14 cellular contexts compared by ENCODE assay signal in genomic region chr11:27171391-27171790, GRCh38.
DNase-seq lines count a peak whose midpoint lies in the region; ATAC-seq, FAIRE-seq and TF ChIP-seq lines count a peak whose summit lies in the region.
"Had no signal": no experiment of that assay in that cellular context is flagged by ENCODE, and none has a peak within 500 bp of the region (broad histone marks: within the 10 kb centered on the region; RNA-seq: fewer than 3 reads in every experiment).

No MANE protein-coding gene starts in this region.

- TF ChIP-seq POLR2A in H54 (IDR thresholded peaks at IDR 0.05; ENCODE audit: low read depth, low read length), result no peak

- no peak for TF ChIP-seq CTCF in fibroblast of the aortic adventitia (IDR thresholded peaks at IDR 0.05; ENCODE audit: insufficient read depth, low read length)
- no peak for TF ChIP-seq CTCF in neural crest cell (conservative IDR thresholded peaks at IDR 0.05)

- H3K4me3 ChIP-seq in fibroblast of the aortic adventitia (ENCODE audit: low read depth, low read length), result no peak overlapping the region

- H3K9me3 Mint-ChIP-seq in neural crest cell, result peaks cover 4% of the 10 kb centered on the region

- DNase-seq in H54 (ENCODE audit: insufficient read length, low spot score), result no peak
- peak; percentile 56 for DNase-seq in amniotic epithelial cell (ENCODE audit: low read depth)
- peak; percentile 25 for DNase-seq in fibroblast of the aortic adventitia (ENCODE audit: low read depth)
- no peak for DNase-seq in neural crest cell (ENCODE audit: low read depth, low spot score)
- no peak for DNase-seq in activated CD4-positive, alpha-beta T cell treated with anti-CD3 and anti-CD28 coated beads, Interleukin-2, amount 50 U/mL, for 1 hour
- DNase-seq: GDM1, GOT3, NCI-H1930, NCI-H2171, NCI-H774 had no signal

- no peak for ATAC-seq in GM18861 (IDR thresholded peaks at IDR 0.05; ENCODE audit: unreplicated experiment)
- no peak for ATAC-seq in HG03378 (IDR thresholded peaks at IDR 0.05; ENCODE audit: unreplicated experiment)
- ATAC-seq: Panc1, Right ventricle myocardium inferior had no signal

- peaks cover 10% of the 10 kb centered on the region for H3K36me3 Mint-ChIP-seq in neural crest cell (ENCODE audit: low read depth)

- FAIRE-seq in H54 (lab: Jason Lieb, UNC), result peak; percentile 11

- no peaks in the 10 kb centered on the region for H3K27me3 Mint-ChIP-seq in neural crest cell (ENCODE audit: low read depth)

- H3K4me3 Mint-ChIP-seq in neural crest cell, result no peak overlapping the region

- peak overlapping the region; percentile 10 for H3K27ac Mint-ChIP-seq in neural crest cell (ENCODE audit: unreplicated experiment)

- no peaks in the 10 kb centered on the region for H3K4me1 Mint-ChIP-seq in neural crest cell

Comparison
In these comparisons a context has a peak if more than half of its experiments do, and no peak if none do; other contexts are left out.
1. DNase-seq: peak in amniotic epithelial cell (single experiment) and fibroblast of the aortic adventitia (single experiment); none in H54 (single experiment), neural crest cell (single experiment) and activated CD4-positive, alpha-beta T cell treated with anti-CD3 and anti-CD28 coated beads, Interleukin-2, amount 50 U/mL, for 1 hour (single experiment).